Comparison of ENCODE assay signal across 27 cellular contexts in the genomic region with DNA sequence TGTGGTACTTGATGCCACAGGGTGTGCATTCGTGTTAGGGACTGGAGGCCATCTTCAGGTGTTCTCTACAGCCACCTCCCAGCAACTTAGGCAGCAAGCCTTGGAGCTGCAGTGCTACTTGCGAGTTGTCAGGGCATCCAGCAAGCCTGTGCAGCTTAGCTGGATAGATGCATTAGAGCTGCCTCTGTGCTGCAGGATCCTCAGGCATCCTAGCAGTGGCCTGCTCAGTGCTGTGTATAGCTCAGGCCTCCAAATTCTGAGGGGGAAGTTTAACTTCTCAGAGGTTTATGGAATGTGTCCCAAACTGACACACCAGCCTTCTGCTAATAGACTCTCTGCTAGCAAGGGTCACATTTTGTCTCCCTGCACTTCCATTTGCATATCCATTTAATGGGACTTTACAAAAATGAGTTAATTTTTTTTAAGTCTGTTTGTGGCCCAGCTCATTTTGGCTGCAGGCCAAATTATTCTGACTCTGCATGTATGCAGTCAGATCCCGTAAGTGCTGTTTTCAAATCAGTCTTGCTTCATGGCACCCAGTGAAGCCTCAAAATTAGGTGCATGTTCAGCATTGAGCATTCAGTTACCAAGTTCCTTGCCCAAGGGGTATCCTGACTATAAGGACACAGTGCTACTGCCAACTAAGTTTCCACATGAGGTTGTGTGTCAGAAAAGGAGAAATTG. TPM values are rescaled to one million over a fixed set of nuclear protein-coding genes. Genes with fewer than 3 reads are reported as not detected.
DNase-seq lines count a peak whose midpoint lies in the region; ATAC-seq and TF ChIP-seq lines count a peak whose summit lies in the region.
"Had no signal": no experiment of that assay in that cellular context is flagged by ENCODE, and none has a peak within 500 bp of the region (broad histone marks: within the 10 kb centered on the region; RNA-seq: fewer than 3 reads in every experiment).

No MANE protein-coding gene starts in this region.

- peaks cover 53% of the 10 kb centered on the region for H3K36me3 Mint-ChIP-seq in CD4-positive, CD25-positive, alpha-beta regulatory T cell
- peaks cover 9 to 25% (median 10%) of the 10 kb centered on the region in 3 donors for H3K36me3 Mint-ChIP-seq in immature natural killer cell

- no peak overlapping the region for H2AFZ ChIP-seq in Karpas-422 (ENCODE audit: low read length)

- no peak for TF ChIP-seq CTCF in fibroblast of mammary gland (conservative IDR thresholded peaks at IDR 0.05; ENCODE audit: control insufficient read depth, insufficient read depth, low read depth, low read length)

- DNase-seq in CD4-positive, CD25-positive, alpha-beta regulatory T cell, result no peak
- DNase-seq in Karpas-422 (no peak), fibroblast of mammary gland (ENCODE audit: low read depth) (peak; percentile 27), HCEC 1CT (no peak), immature natural killer cell (no peak)
- DNase-seq: activated CD4-positive, alpha-beta T cell treated with anti-CD3 and anti-CD28 coated beads for 36 hours; activated naive CD8-positive, alpha-beta T cell treated with anti-CD3 and anti-CD28 coated beads, Interleukin-2, amount 50 U/mL, for 24 hours; brain microvascular endothelial cell; DMS153; endodermal cell; GOT3; mesendoderm; NCI-H1105; NCI-H2029 treated with DMSO at 0.1 percent for 48 hours; NK-92 treated with Interleukin-12 subunit alpha and Interleukin-12 subunit beta, amount 100 ng/mL, for 24 hours; occipital lobe; Peyer's patch; stimulated activated naive CD4-positive, alpha-beta T cell; T-helper 1 cell had no signal

- H3K27ac Mint-ChIP-seq in CD4-positive, CD25-positive, alpha-beta regulatory T cell, result peak overlapping the region in 2 of 3 donors; percentile 23 to 64
- no peak overlapping the region for H3K27ac Mint-ChIP-seq in immature natural killer cell
- H3K27ac Mint-ChIP-seq: activated CD4-positive, alpha-beta T cell treated with anti-CD3 and anti-CD28 coated beads for 36 hours; endodermal cell had no signal

- no peak overlapping the region for H3K4me2 ChIP-seq in Karpas-422 (ENCODE audit: low read depth, low read length, poor library complexity, severe bottlenecking)
- H3K4me2 ChIP-seq: smooth muscle cell had no signal

- no peaks in the 10 kb centered on the region for H3K27me3 Mint-ChIP-seq in CD4-positive, CD25-positive, alpha-beta regulatory T cell
- H3K27me3 Mint-ChIP-seq in immature natural killer cell (ENCODE audit: low read depth in 3 of 3), result no peaks in the 10 kb centered on the region
- H3K27me3 Mint-ChIP-seq: activated CD4-positive, alpha-beta T cell treated with anti-CD3 and anti-CD28 coated beads for 36 hours; activated naive CD8-positive, alpha-beta T cell treated with anti-CD3 and anti-CD28 coated beads, Interleukin-2, amount 50 U/mL, for 24 hours had no signal

- H3K36me3 ChIP-seq in CD4-positive, CD25-positive, alpha-beta regulatory T cell (ENCODE audit: control insufficient read depth, insufficient read depth, low read length), result peaks cover 91% of the 10 kb centered on the region
- peaks cover 59% of the 10 kb centered on the region for H3K36me3 ChIP-seq in Karpas-422 (ENCODE audit: insufficient read depth, low read length)

- H3K9ac ChIP-seq in Karpas-422 (ENCODE audit: low read length), result 0 out of 2 replicates have a peak overlapping the region, but pooled peaks have one; percentile 12

- H4K20me1 ChIP-seq in Karpas-422 (ENCODE audit: insufficient read depth, low read depth, low read length), result no peaks in the 10 kb centered on the region

- H3K4me1 ChIP-seq in CD4-positive, CD25-positive, alpha-beta regulatory T cell (ENCODE audit: control insufficient read depth, insufficient read depth, low read length, poor library complexity, severe bottlenecking), result peaks cover 14% of the 10 kb centered on the region
- H3K4me1 ChIP-seq in Karpas-422 (ENCODE audit: low read length), result peaks cover 40% of the 10 kb centered on the region
- H3K4me1 ChIP-seq: SJSA1 had no signal

- H3K4me3 Mint-ChIP-seq in CD4-positive, CD25-positive, alpha-beta regulatory T cell, result no peak overlapping the region
- no peak overlapping the region for H3K4me3 Mint-ChIP-seq in immature natural killer cell
- H3K4me3 Mint-ChIP-seq: activated CD4-positive, alpha-beta T cell treated with anti-CD3 and anti-CD28 coated beads for 36 hours; activated naive CD8-positive, alpha-beta T cell treated with anti-CD3 and anti-CD28 coated beads, Interleukin-2, amount 50 U/mL, for 24 hours; CD14-positive monocyte; endodermal cell had no signal

- peaks cover 58% of the 10 kb centered on the region for H3K79me2 ChIP-seq in Karpas-422 (ENCODE audit: low read length)

- H3K4me3 ChIP-seq in CD4-positive, CD25-positive, alpha-beta regulatory T cell (ENCODE audit: low read depth, low read length), result no peak overlapping the region
- no peak overlapping the region for H3K4me3 ChIP-seq in Karpas-422 (ENCODE audit: low read length)
- no peak overlapping the region for H3K4me3 ChIP-seq in fibroblast of mammary gland (ENCODE audit: control insufficient read depth, low read depth, low read length)
- H3K4me3 ChIP-seq: coronary artery, Peyer's patch, SJSA1, smooth muscle cell, thoracic aorta had no signal

- peaks cover 19 to 64% (median 40%) of the 10 kb centered on the region in 4 donors for H3K4me1 Mint-ChIP-seq in CD4-positive, CD25-positive, alpha-beta regulatory T cell
- peaks cover 25 to 46% of the 10 kb centered on the region in 2 donors for H3K4me1 Mint-ChIP-seq in immature natural killer cell

- H3K9me3 ChIP-seq in CD4-positive, CD25-positive, alpha-beta regulatory T cell (ENCODE audit: control insufficient read depth in 2 of 2, low read length in 2 of 2), result no peaks in the 10 kb centered on the region
- no peaks in the 10 kb centered on the region for H3K9me3 ChIP-seq in Karpas-422 (ENCODE audit: low read length)
- H3K9me3 ChIP-seq: Peyer's patch, SJSA1, thoracic aorta had no signal

- H3K27ac ChIP-seq in CD4-positive, CD25-positive, alpha-beta regulatory T cell (ENCODE audit: insufficient read depth, low read length, poor library complexity, severe bottlenecking), result no peak overlapping the region
- H3K27ac ChIP-seq in Karpas-422 (ENCODE audit: low read length), result no peak overlapping the region
- H3K27ac ChIP-seq: brain microvascular endothelial cell, coronary artery, Peyer's patch, SJSA1, thoracic aorta had no signal

- H3K9me3 Mint-ChIP-seq in CD4-positive, CD25-positive, alpha-beta regulatory T cell, result no peaks in the 10 kb centered on the region
- no peaks in the 10 kb centered on the region for H3K9me3 Mint-ChIP-seq in immature natural killer cell
- H3K9me3 Mint-ChIP-seq: activated naive CD8-positive, alpha-beta T cell treated with anti-CD3 and anti-CD28 coated beads, Interleukin-2, amount 50 U/mL, for 24 hours; CD14-positive monocyte; endodermal cell had no signal

- H3K9me2 ChIP-seq in Karpas-422 (replicated peaks; ENCODE audit: insufficient read depth, low read length), result no peaks in the 10 kb centered on the region

- no peaks in the 10 kb centered on the region for H3K27me3 ChIP-seq in CD4-positive, CD25-positive, alpha-beta regulatory T cell (ENCODE audit: control insufficient read depth, insufficient read depth, low read length)
- H3K27me3 ChIP-seq in Karpas-422 (ENCODE audit: low read length), result no peaks in the 10 kb centered on the region
- H3K27me3 ChIP-seq: brain microvascular endothelial cell, Peyer's patch, SJSA1 had no signal

- no peak for ATAC-seq in CD4-positive, CD25-positive, alpha-beta regulatory T cell (ENCODE audit: low read depth in 2 of 2)
- ATAC-seq in HG03097 (IDR thresholded peaks at IDR 0.05; ENCODE audit: low FRiP score, unreplicated experiment), result no peak
- ATAC-seq: activated CD4-positive, alpha-beta T cell treated with anti-CD3 and anti-CD28 coated beads for 36 hours; activated naive CD8-positive, alpha-beta T cell treated with anti-CD3 and anti-CD28 coated beads, Interleukin-2, amount 50 U/mL, for 24 hours had no signal

RNA-seq across cellular contexts. Expression of a gene that starts 6.8 kb away (rescaled TPM):
- 81.3 TPM for total RNA-seq in CD4-positive, CD25-positive, alpha-beta regulatory T cell
- polyA plus RNA-seq in CD4-positive, CD25-positive, alpha-beta regulatory T cell, result 100 to 1,000 TPM; 293 to 354 (median 316) TPM
- total RNA-seq in Karpas-422 (2014; rRNA removed; shearing (Covaris generic); ENCODE audit: low replicate concordance), result 48.8 and 88.3 TPM in 2 replicates
- polyA plus RNA-seq in immature natural killer cell, result 100 to 1,000 TPM; 204 to 272 (median 269) TPM

RNA-seq across cellular contexts. Expression of a gene that starts 16.9 kb away (rescaled TPM):
- total RNA-seq in CD4-positive, CD25-positive, alpha-beta regulatory T cell, result 0.72 TPM
- polyA plus RNA-seq in CD4-positive, CD25-positive, alpha-beta regulatory T cell, result 1 to 10 TPM in 2 of 4 donors, under 1 TPM in 2; 0.64 to 2.6 (median 1.3) TPM
- 15.7 and 31.2 TPM in 2 replicates for total RNA-seq in Karpas-422 (2014; rRNA removed; shearing (Covaris generic); ENCODE audit: low replicate concordance)
- polyA plus RNA-seq in immature natural killer cell, result 1 to 10 TPM in 2 of 3 donors, not detected in 1; 1.3 to 1.5 TPM

RNA-seq across cellular contexts. Expression of a gene that starts 37.1 kb away (rescaled TPM):
- not detected for total RNA-seq in CD4-positive, CD25-positive, alpha-beta regulatory T cell
- not detected for polyA plus RNA-seq in CD4-positive, CD25-positive, alpha-beta regulatory T cell
- total RNA-seq in Karpas-422 (2014; rRNA removed; shearing (Covaris generic); ENCODE audit: low replicate concordance), result 0.76 and 0.97 TPM in 2 replicates
- polyA plus RNA-seq in immature natural killer cell, result not detected
- total RNA-seq: smooth muscle cell had no signal
- polyA plus RNA-seq: AG04450, CD14-positive monocyte, fibroblast of lung, smooth muscle cell had no signal

RNA-seq across cellular contexts. Expression of a gene that starts 50.1 kb away (rescaled TPM):
- total RNA-seq in CD4-positive, CD25-positive, alpha-beta regulatory T cell, result 98.7 TPM
- polyA plus RNA-seq in CD4-positive, CD25-positive, alpha-beta regulatory T cell, result 10 to 100 TPM; 40.1 to 57.6 (median 52.0) TPM
- total RNA-seq in Karpas-422 (2014; rRNA removed; shearing (Covaris generic); ENCODE audit: low replicate concordance), result 58.4 and 97.3 TPM in 2 replicates
- polyA plus RNA-seq in immature natural killer cell, result 10 to 100 TPM; 19.5 to 37.1 (median 34.9) TPM

Comparison
In these comparisons a context has a peak if more than half of its experiments do, and no peak if none do; other contexts are left out.
1. H3K27ac Mint-ChIP-seq: peak in CD4-positive, CD25-positive, alpha-beta regulatory T cell (2 of 3); none in immature natural killer cell (0 of 6).